Comparison of ENCODE assay signal across 16 cellular contexts in genomic region chr5:900781-901180, GRCh38. TPM values are rescaled to one million over a fixed set of nuclear protein-coding genes. Genes with fewer than 3 reads are reported as not detected.
DNase-seq lines count a peak whose midpoint lies in the region; ATAC-seq and TF ChIP-seq lines count a peak whose summit lies in the region.
"Had no signal": no experiment of that assay in that cellular context is flagged by ENCODE, and none has a peak within 500 bp of the region (broad histone marks: within the 10 kb centered on the region; RNA-seq: fewer than 3 reads in every experiment).

No MANE protein-coding gene starts in this region.

- no peak overlapping the region for H2BK5ac ChIP-seq in IMR-90 (ENCODE audit: low read depth, low read length, poor library complexity, severe bottlenecking)

- TF ChIP-seq RAD21 in IMR-90 (IDR thresholded peaks at IDR 0.05; ENCODE audit: low read length): no peak

- CTCF ChIA-PET in IMR-90 (lab: Yijun Ruan, JAX): interaction anchor here (0.5 kb wide), 1 partner anchor 253 kb away, joined by 4 read pairs; no protein-coding TSS in a partner anchor
- CTCF ChIA-PET in CD8-positive, alpha-beta memory T cell (lab: Charles Lee): interaction anchor here (1.0 to 8.3 kb wide), 3 partner anchors 7 to 229 kb away, joined by 3 to 62 read pairs (median 3); no protein-coding TSS in a partner anchor

- H3K23ac ChIP-seq in IMR-90 (ENCODE audit: low read depth, low read length): no peak overlapping the region

- H3K27me3 ChIP-seq in IMR-90 (ENCODE audit: control insufficient read depth, insufficient read depth, low read length): no peaks in the 10 kb centered on the region
- no peaks in the 10 kb centered on the region for H3K27me3 ChIP-seq in CD8-positive, alpha-beta memory T cell (ENCODE audit: insufficient read depth, low read length, poor library complexity, severe bottlenecking)

- no peak overlapping the region for H4K8ac ChIP-seq in IMR-90 (ENCODE audit: low read depth in 2 of 2, low read length in 2 of 2)

- H3K27me3 Mint-ChIP-seq in stimulated activated naive B cell treated with anti-CD40 and anti-IgM and Interleukin-4, amounts not matched to agents 10 μg/mL and 1 μg/mL and 100 μg/mL, for 72 hours: no peaks in the 10 kb centered on the region
- peaks cover 0 to 2% of the 10 kb centered on the region in 2 donors for H3K27me3 Mint-ChIP-seq in CD8-positive, alpha-beta memory T cell
- H3K27me3 Mint-ChIP-seq: CD4-positive, alpha-beta memory T cell had no signal

- intact Hi-C loops in IMR-90 (cut with micrococcal nuclease): loop anchor here (10.0 kb wide), 2 partner anchors 426 to 586 kb away; no protein-coding TSS in a partner anchor

- DNase-seq in activated effector memory CD4-positive, alpha-beta T cell treated with anti-CD3 and anti-CD28 coated beads, Interleukin-2, amount 50 U/mL, for 16 hours: peak; percentile 30
- no peak for DNase-seq in activated effector memory CD4-positive, alpha-beta T cell treated with Interleukin-2 at 50 U/mL for 16 hours
- DNase-seq in IMR-90: no peak
- peak; percentile 14 for DNase-seq in mesenteric fat pad (ENCODE audit: low spot score)
- no peak for DNase-seq in stimulated activated naive B cell treated with anti-CD40 and anti-IgM and Interleukin-4, amounts not matched to agents 10 μg/mL and 1 μg/mL and 100 μg/mL, for 72 hours
- no peak for DNase-seq in CD8-positive, alpha-beta memory T cell
- DNase-seq: 8988T; C1 segment of cervical spinal cord; Caco-2; CD4-positive, alpha-beta memory T cell; DMS153; DND-41; GM23248; H7; HCEC 1CT had no signal

- H3K9me3 Mint-ChIP-seq in stimulated activated naive B cell treated with anti-CD40 and anti-IgM and Interleukin-4, amounts not matched to agents 10 μg/mL and 1 μg/mL and 100 μg/mL, for 72 hours: no peaks in the 10 kb centered on the region
- no peaks in the 10 kb centered on the region for H3K9me3 Mint-ChIP-seq in CD8-positive, alpha-beta memory T cell
- H3K9me3 Mint-ChIP-seq: CD4-positive, alpha-beta memory T cell had no signal

- H3K4me1 ChIP-seq in IMR-90 (ENCODE audit: control insufficient read depth, insufficient read depth, low read length): no peaks in the 10 kb centered on the region
- H3K4me1 ChIP-seq in CD8-positive, alpha-beta memory T cell (ENCODE audit: insufficient read depth, low read length): no peaks in the 10 kb centered on the region

- no peak overlapping the region for H2AK5ac ChIP-seq in IMR-90 (ENCODE audit: low read depth, low read length)

- peaks cover 8% of the 10 kb centered on the region for H3K36me3 ChIP-seq in IMR-90 (ENCODE audit: control insufficient read depth, insufficient read depth, low read length)
- no peaks in the 10 kb centered on the region for H3K36me3 ChIP-seq in CD8-positive, alpha-beta memory T cell (ENCODE audit: insufficient read depth, low read length)

- BruUV-seq in IMR-90 (replicated peaks; lab: Mats Ljungman, UMichigan): no TSS peak

- H4K5ac ChIP-seq in IMR-90 (ENCODE audit: low read depth, low read length): no peak overlapping the region

- ATAC-seq in IMR-90 (ENCODE audit: low read depth) (peak; percentile 61), GM19395 (IDR thresholded peaks at IDR 0.05; ENCODE audit: unreplicated experiment) (no peak)
- no peak for ATAC-seq in stimulated activated naive B cell treated with anti-CD40 and anti-IgM and Interleukin-4, amounts not matched to agents 10 μg/mL and 1 μg/mL and 100 μg/mL, for 72 hours (replicated peaks)

- no peak overlapping the region for H3K27ac Mint-ChIP-seq in stimulated activated naive B cell treated with anti-CD40 and anti-IgM and Interleukin-4, amounts not matched to agents 10 μg/mL and 1 μg/mL and 100 μg/mL, for 72 hours
- H3K27ac Mint-ChIP-seq in CD8-positive, alpha-beta memory T cell: no peak overlapping the region
- H3K27ac Mint-ChIP-seq: CD4-positive, alpha-beta memory T cell had no signal

- no peaks in the 10 kb centered on the region for H3K9me3 ChIP-seq in IMR-90 (ENCODE audit: control insufficient read depth, insufficient read depth, low read length)
- H3K9me3 ChIP-seq in CD8-positive, alpha-beta memory T cell (ENCODE audit: low read length): no peaks in the 10 kb centered on the region
- H3K9me3 ChIP-seq: Caco-2 had no signal

- no peak overlapping the region for H3K4me2 ChIP-seq in IMR-90 (ENCODE audit: low read depth, low read length)

- H3K9me1 ChIP-seq in IMR-90 (ENCODE audit: insufficient read depth, low read length): no peaks in the 10 kb centered on the region

- H3K4ac ChIP-seq in IMR-90 (ENCODE audit: low read depth, low read length): no peak overlapping the region

- peaks cover 26 to 27% of the 10 kb centered on the region in 2 donors for H3K36me3 Mint-ChIP-seq in stimulated activated naive B cell treated with anti-CD40 and anti-IgM and Interleukin-4, amounts not matched to agents 10 μg/mL and 1 μg/mL and 100 μg/mL, for 72 hours
- no peaks in the 10 kb centered on the region for H3K36me3 Mint-ChIP-seq in CD8-positive, alpha-beta memory T cell
- H3K36me3 Mint-ChIP-seq: CD4-positive, alpha-beta memory T cell had no signal

- H2BK20ac ChIP-seq in IMR-90 (ENCODE audit: low read depth, low read length): no peak overlapping the region

- H3K4me3 ChIP-seq in IMR-90 (ENCODE audit: insufficient read depth, low read depth, low read length): no peak overlapping the region
- no peak overlapping the region for H3K4me3 ChIP-seq in CD8-positive, alpha-beta memory T cell (ENCODE audit: low read length)
- H3K4me3 ChIP-seq: GM23248 had no signal

- H2BK120ac ChIP-seq in IMR-90 (ENCODE audit: low read depth, low read length): no peak overlapping the region

- H3K14ac ChIP-seq in IMR-90 (replicated peaks; ENCODE audit: low read depth, low read length): no peak overlapping the region

- H3K56ac ChIP-seq in IMR-90 (ENCODE audit: extremely low read depth, insufficient read depth, low read length): no peak overlapping the region

- peaks cover 2 to 5% of the 10 kb centered on the region in 2 experiments; a peak in 2 of 4 replicates for H3K79me1 ChIP-seq in IMR-90 (ENCODE audit: low read depth in 1 of 2, low read length in 2 of 2)

- no peak for TF ChIP-seq CTCF in IMR-90 (conservative IDR thresholded peaks at IDR 0.05; ENCODE audit: low read depth, low read length)

- POLR2A ChIA-PET in IMR-90 (lab: Charles Lee; ENCODE audit: unreplicated experiment): no interaction called here
- POLR2A ChIA-PET in CD8-positive, alpha-beta memory T cell (lab: Charles Lee): no interaction called here

- H2AK9ac ChIP-seq in IMR-90 (replicated peaks; ENCODE audit: low read depth, low read length, poor library complexity): no peak overlapping the region

- H4K91ac ChIP-seq in IMR-90 (ENCODE audit: insufficient read depth, low read depth, low read length): no peak overlapping the region

- H3K9ac ChIP-seq in IMR-90 (ENCODE audit: low read depth, low read length): no peak overlapping the region
- H3K9ac ChIP-seq: GM23248 had no signal

- H3K4me1 Mint-ChIP-seq in stimulated activated naive B cell treated with anti-CD40 and anti-IgM and Interleukin-4, amounts not matched to agents 10 μg/mL and 1 μg/mL and 100 μg/mL, for 72 hours: peaks cover 5 to 8% of the 10 kb centered on the region in 2 donors
- no peaks in the 10 kb centered on the region for H3K4me1 Mint-ChIP-seq in CD8-positive, alpha-beta memory T cell

- no CpG with 5 or more reads among the region's 4 CpGs for WGBS in IMR-90 (ENCODE audit: extremely low coverage in 2 of 2, insufficient read length in 1 of 2), 2 experiments

- in situ Hi-C loops in IMR-90 (cut with MboI; ENCODE audit: low sequenced_read_pairs): loop anchor here (5.0 kb wide), 1 partner anchor 228 kb away; no protein-coding TSS in a partner anchor

- H3K27ac ChIP-seq in IMR-90 (ENCODE audit: insufficient read depth, low read length): no peak overlapping the region
- no peak overlapping the region for H3K27ac ChIP-seq in CD8-positive, alpha-beta memory T cell (ENCODE audit: low read depth, low read length)
- H3K27ac ChIP-seq: GM23248 had no signal

- no peak overlapping the region for H2BK15ac ChIP-seq in IMR-90 (ENCODE audit: low read depth, low read length)

- H3K4me3 Mint-ChIP-seq in stimulated activated naive B cell treated with anti-CD40 and anti-IgM and Interleukin-4, amounts not matched to agents 10 μg/mL and 1 μg/mL and 100 μg/mL, for 72 hours: no peak overlapping the region
- no peak overlapping the region for H3K4me3 Mint-ChIP-seq in CD8-positive, alpha-beta memory T cell
- H3K4me3 Mint-ChIP-seq: CD4-positive, alpha-beta memory T cell had no signal

- no peaks in the 10 kb centered on the region for H4K20me1 ChIP-seq in IMR-90 (ENCODE audit: insufficient read depth, low read length)

- H2AFZ ChIP-seq in IMR-90 (replicated peaks; ENCODE audit: low read length, poor library complexity): no peak overlapping the region
- H2AFZ ChIP-seq: GM23248 had no signal

- dilution Hi-C loops in IMR-90 (cut with HindIII; ENCODE audit: low sequenced_read_pairs, unreplicated experiment): no loop called here

- TF ChIP-seq POLR2A in IMR-90 (IDR thresholded peaks at IDR 0.05; ENCODE audit: low read depth, low read length): no peak

- no peak overlapping the region for H3K18ac ChIP-seq in IMR-90 (ENCODE audit: low read depth, low read length)

TF ChIP-seq in IMR-90, 13 proteins besides CTCF, POLR2A, EP300 and RAD21:
- 0 out of 2 replicates have a peak, but pooled peaks have one; percentile 5 for TF ChIP-seq NFE2L2 (IDR thresholded peaks at IDR 0.05; ENCODE audit: low read depth, low read length)
- no peak for TF ChIP-seq MAFK (IDR thresholded peaks at IDR 0.05; ENCODE audit: low read depth, low read length)

RNA-seq across cellular contexts. Expression of gene TRIP13, which starts 8.1 kb away (rescaled TPM):
- 27.2 and 35.5 TPM in 2 replicates for total RNA-seq in IMR-90 (2012; rRNA removed)
- polyA plus RNA-seq in IMR-90 (2012; rRNA removed): 16.3 and 17.1 TPM in 2 replicates
- 6.5 and 11.4 TPM in 2 replicates for polyA plus RNA-seq in IMR-90 (2012; cell fraction: cytosol; rRNA removed)
- polyA plus RNA-seq in IMR-90 (2012; cell fraction: nucleus; rRNA removed; ENCODE audit: low replicate concordance): 4.6 and 11.3 TPM in 2 replicates
- total RNA-seq in mesenteric fat pad: 1.2 TPM
- 10 to 100 TPM; 37.5 to 40.7 TPM for total RNA-seq in CD8-positive, alpha-beta memory T cell
- polyA plus RNA-seq in CD8-positive, alpha-beta memory T cell: 0.12 TPM

RNA-seq across cellular contexts. Expression of gene BRD9, which starts 8.2 kb away (rescaled TPM):
- total RNA-seq in IMR-90 (2012; rRNA removed) (40.0 and 43.4 TPM in 2 replicates), mesenteric fat pad (38.2 TPM)
- 19.1 and 22.0 TPM in 2 replicates for polyA plus RNA-seq in IMR-90 (2012; rRNA removed)
- 11.5 and 12.8 TPM in 2 replicates for polyA plus RNA-seq in IMR-90 (2012; cell fraction: cytosol; rRNA removed)
- 37.5 and 50.9 TPM in 2 replicates for polyA plus RNA-seq in IMR-90 (2012; cell fraction: nucleus; rRNA removed; ENCODE audit: low replicate concordance)
- total RNA-seq in CD8-positive, alpha-beta memory T cell: 10 to 100 TPM; 52.6 to 53.8 TPM
- 18.9 TPM for polyA plus RNA-seq in CD8-positive, alpha-beta memory T cell

RNA-seq across cellular contexts. Expression of gene ZDHHC11, which starts 50.0 kb away (rescaled TPM):
- total RNA-seq in IMR-90 (2012; rRNA removed): 0.28 and 0.36 TPM in 2 replicates
- 1.6 and 1.7 TPM in 2 replicates for polyA plus RNA-seq in IMR-90 (2012; rRNA removed)
- polyA plus RNA-seq in IMR-90 (2012; cell fraction: cytosol; rRNA removed): 0.14 and 0.51 TPM in 2 replicates
- polyA plus RNA-seq in IMR-90 (2012; cell fraction: nucleus; rRNA removed; ENCODE audit: low replicate concordance): 6.4 and 9.8 TPM in 2 replicates
- total RNA-seq in mesenteric fat pad: 11.0 TPM
- 1 to 10 TPM; 4.5 to 7.2 TPM for total RNA-seq in CD8-positive, alpha-beta memory T cell
- not detected for polyA plus RNA-seq in CD8-positive, alpha-beta memory T cell

Comparison
In these comparisons a context has a peak if more than half of its experiments do, and no peak if none do; other contexts are left out.
1. DNase-seq: peak in activated effector memory CD4-positive, alpha-beta T cell treated with anti-CD3 and anti-CD28 coated beads, Interleukin-2, amount 50 U/mL, for 16 hours (single experiment) and mesenteric fat pad (single experiment); none in activated effector memory CD4-positive, alpha-beta T cell treated with Interleukin-2 at 50 U/mL for 16 hours (single experiment), IMR-90 (single experiment), stimulated activated naive B cell treated with anti-CD40 and anti-IgM and Interleukin-4, amounts not matched to agents 10 μg/mL and 1 μg/mL and 100 μg/mL, for 72 hours (single experiment) and CD8-positive, alpha-beta memory T cell (0 of 5).
2. RNA of gene TRIP13, which starts 8.1 kb away (total RNA-seq): 37.5 to 40.7 TPM in CD8-positive, alpha-beta memory T cell and 27.2 to 35.5 TPM in IMR-90; 1.2 TPM in mesenteric fat pad (single experiment); every median in the first group is over 10 times any median in the second.